In genomic region chr11:65060913-65061408, GRCh38 we compare ENCODE assay signal across 11 cellular contexts. TPM values are rescaled to one million over a fixed set of nuclear protein-coding genes. Genes with fewer than 3 reads are reported as not detected.
DNase-seq lines count a peak whose midpoint lies in the region; ATAC-seq, FAIRE-seq and TF ChIP-seq lines count a peak whose summit lies in the region.
"Had no signal": no experiment of that assay in that cellular context is flagged by ENCODE, and none has a peak within 500 bp of the region (broad histone marks: within the 10 kb centered on the region; RNA-seq: fewer than 3 reads in every experiment).

No MANE protein-coding gene starts in this region.

- TF ChIP-seq CTCF in bronchial epithelial cell (IDR thresholded peaks at IDR 0.05; ENCODE audit: insufficient read depth, low read length, severe bottlenecking), result peak; percentile 31

- peak; percentile 49 for DNase-seq in activated naive CD4-positive, alpha-beta T cell treated with anti-CD3 and anti-CD28 coated beads, Interleukin-2, amount 10 ng/mL, durations not matched to agents 7 days and 5 days
- no peak for DNase-seq in activated naive CD4-positive, alpha-beta T cell treated with anti-CD3 and anti-CD28 coated beads for 36 hours
- peak; percentile 23 for DNase-seq in bronchial epithelial cell (ENCODE audit: low read depth)
- DNase-seq in stimulated activated naive CD4-positive, alpha-beta T cell (lab: John Stamatoyannopoulos, UW), result peak in 4 of 6 experiments; percentile 39 to 97 (median 92)
- no peak for DNase-seq in SJCRH30
- DNase-seq: CD4-positive, alpha-beta memory T cell; heart right ventricle; PC-3 had no signal

- H3K4me1 ChIP-seq in SJCRH30, result no peaks in the 10 kb centered on the region
- H3K4me1 ChIP-seq: heart right ventricle had no signal

- H3K27ac Mint-ChIP-seq in activated naive CD4-positive, alpha-beta T cell treated with anti-CD3 and anti-CD28 coated beads, Interleukin-2, amount 10 ng/mL, durations not matched to agents 7 days and 5 days, result peak overlapping the region; percentile 58
- H3K27ac Mint-ChIP-seq in activated naive CD4-positive, alpha-beta T cell treated with anti-CD3 and anti-CD28 coated beads for 36 hours, result no peak overlapping the region
- H3K27ac Mint-ChIP-seq: stimulated activated naive CD8-positive, alpha-beta T cell treated with anti-CD3 and anti-CD28 coated beads, Interleukin-15, Interleukin-2, amounts not matched to agents 100 ng/mL and 50 ng/mL, for 24 hours had no signal

- no peaks in the 10 kb centered on the region for H3K9me3 ChIP-seq in SJCRH30 (replicated peaks)
- H3K9me3 ChIP-seq: heart right ventricle had no signal

- FAIRE-seq in bronchial epithelial cell (lab: Jason Lieb, UNC), result no peak
- FAIRE-seq: HTR-8/SVneo had no signal

- H3K27me3 ChIP-seq in bronchial epithelial cell (ENCODE audit: control insufficient read depth, insufficient read depth, low read length), result peaks cover 2% of the 10 kb centered on the region
- no peaks in the 10 kb centered on the region for H3K27me3 ChIP-seq in SJCRH30
- H3K27me3 ChIP-seq: heart right ventricle had no signal

- CTCF ChIA-PET in activated naive CD4-positive, alpha-beta T cell treated with anti-CD3 and anti-CD28 coated beads, Interleukin-2, amount 10 ng/mL, durations not matched to agents 7 days and 5 days (lab: Charles Lee), result no interaction called here
- CTCF ChIA-PET in activated naive CD4-positive, alpha-beta T cell treated with anti-CD3 and anti-CD28 coated beads for 36 hours (lab: Charles Lee), result no interaction called here

- no peak overlapping the region for H3K4me3 Mint-ChIP-seq in activated naive CD4-positive, alpha-beta T cell treated with anti-CD3 and anti-CD28 coated beads, Interleukin-2, amount 10 ng/mL, durations not matched to agents 7 days and 5 days
- H3K4me3 Mint-ChIP-seq in activated naive CD4-positive, alpha-beta T cell treated with anti-CD3 and anti-CD28 coated beads for 36 hours, result no peak overlapping the region
- H3K4me3 Mint-ChIP-seq: CD4-positive, alpha-beta memory T cell; stimulated activated naive CD8-positive, alpha-beta T cell treated with anti-CD3 and anti-CD28 coated beads, Interleukin-15, Interleukin-2, amounts not matched to agents 100 ng/mL and 50 ng/mL, for 24 hours had no signal

- peaks cover 29% of the 10 kb centered on the region for H3K27me3 Mint-ChIP-seq in activated naive CD4-positive, alpha-beta T cell treated with anti-CD3 and anti-CD28 coated beads, Interleukin-2, amount 10 ng/mL, durations not matched to agents 7 days and 5 days
- H3K27me3 Mint-ChIP-seq in activated naive CD4-positive, alpha-beta T cell treated with anti-CD3 and anti-CD28 coated beads for 36 hours (ENCODE audit: low read depth), result no peaks in the 10 kb centered on the region
- H3K27me3 Mint-ChIP-seq: stimulated activated naive CD8-positive, alpha-beta T cell treated with anti-CD3 and anti-CD28 coated beads, Interleukin-15, Interleukin-2, amounts not matched to agents 100 ng/mL and 50 ng/mL, for 24 hours had no signal

- no peak for ATAC-seq in HG02678 (IDR thresholded peaks at IDR 0.05; ENCODE audit: unreplicated experiment)
- ATAC-seq: heart right ventricle, PC-3 had no signal

- H3K4me3 ChIP-seq in bronchial epithelial cell (ENCODE audit: low read depth, low read length), result no peak overlapping the region
- no peak overlapping the region for H3K4me3 ChIP-seq in SJCRH30
- H3K4me3 ChIP-seq: heart right ventricle had no signal

- no peaks in the 10 kb centered on the region for H3K9me3 Mint-ChIP-seq in activated naive CD4-positive, alpha-beta T cell treated with anti-CD3 and anti-CD28 coated beads, Interleukin-2, amount 10 ng/mL, durations not matched to agents 7 days and 5 days
- H3K9me3 Mint-ChIP-seq in activated naive CD4-positive, alpha-beta T cell treated with anti-CD3 and anti-CD28 coated beads for 36 hours, result no peaks in the 10 kb centered on the region
- H3K9me3 Mint-ChIP-seq: CD4-positive, alpha-beta memory T cell; stimulated activated naive CD8-positive, alpha-beta T cell treated with anti-CD3 and anti-CD28 coated beads, Interleukin-15, Interleukin-2, amounts not matched to agents 100 ng/mL and 50 ng/mL, for 24 hours had no signal

- peaks cover 16% of the 10 kb centered on the region for H3K4me1 Mint-ChIP-seq in activated naive CD4-positive, alpha-beta T cell treated with anti-CD3 and anti-CD28 coated beads, Interleukin-2, amount 10 ng/mL, durations not matched to agents 7 days and 5 days
- no peaks in the 10 kb centered on the region for H3K4me1 Mint-ChIP-seq in activated naive CD4-positive, alpha-beta T cell treated with anti-CD3 and anti-CD28 coated beads for 36 hours (ENCODE audit: low read depth)
- H3K4me1 Mint-ChIP-seq: CD4-positive, alpha-beta memory T cell had no signal

- intact Hi-C loops in activated naive CD4-positive, alpha-beta T cell treated with anti-CD3 and anti-CD28 coated beads for 36 hours (cut with micrococcal nuclease), result no loop called here

- no peak overlapping the region for H3K27ac ChIP-seq in SJCRH30
- H3K27ac ChIP-seq: heart right ventricle had no signal

- H3K36me3 Mint-ChIP-seq in activated naive CD4-positive, alpha-beta T cell treated with anti-CD3 and anti-CD28 coated beads, Interleukin-2, amount 10 ng/mL, durations not matched to agents 7 days and 5 days, result no peaks in the 10 kb centered on the region
- H3K36me3 Mint-ChIP-seq in activated naive CD4-positive, alpha-beta T cell treated with anti-CD3 and anti-CD28 coated beads for 36 hours (ENCODE audit: low read depth), result no peaks in the 10 kb centered on the region
- H3K36me3 Mint-ChIP-seq: CD4-positive, alpha-beta memory T cell had no signal

- H3K36me3 ChIP-seq in bronchial epithelial cell (ENCODE audit: control insufficient read depth, insufficient read depth, low read length) (no peaks in the 10 kb centered on the region), SJCRH30 (no peaks in the 10 kb centered on the region)
- H3K36me3 ChIP-seq: heart right ventricle had no signal

RNA-seq across cellular contexts. Expression of gene NAALADL1, which starts 2.6 kb away (rescaled TPM):
- total RNA-seq in activated naive CD4-positive, alpha-beta T cell treated with anti-CD3 and anti-CD28 coated beads for 36 hours, result 10 to 100 TPM in 1 of 2 experiments, 1 to 10 TPM in 1; 8.5 to 10.2 TPM
- 16.6 and 22.7 TPM in 2 replicates for total RNA-seq in bronchial epithelial cell
- total RNA-seq in SJCRH30 (2014; rRNA removed; shearing (Covaris generic)), result not detected in 2 replicates

RNA-seq across cellular contexts. Expression of gene SAC3D1, which starts 20.0 kb away (rescaled TPM):
- 10 to 100 TPM; 19.2 to 20.3 TPM for total RNA-seq in activated naive CD4-positive, alpha-beta T cell treated with anti-CD3 and anti-CD28 coated beads for 36 hours
- total RNA-seq in bronchial epithelial cell, result 10.4 and 15.5 TPM in 2 replicates
- 15.0 TPM in 2 replicates for total RNA-seq in SJCRH30 (2014; rRNA removed; shearing (Covaris generic))

RNA-seq across cellular contexts. Expression of gene CDCA5, which starts 22.9 kb away (rescaled TPM):
- 100 to 1,000 TPM; 169 to 174 TPM for total RNA-seq in activated naive CD4-positive, alpha-beta T cell treated with anti-CD3 and anti-CD28 coated beads for 36 hours
- total RNA-seq in bronchial epithelial cell, result 0.26 and 0.53 TPM in 2 replicates
- 80.6 and 87.3 TPM in 2 replicates for total RNA-seq in SJCRH30 (2014; rRNA removed; shearing (Covaris generic))

RNA-seq across cellular contexts. Expression of gene ZFPL1, which starts 23.1 kb away (rescaled TPM):
- total RNA-seq in activated naive CD4-positive, alpha-beta T cell treated with anti-CD3 and anti-CD28 coated beads for 36 hours, result 10 to 100 TPM; 24.2 to 25.6 TPM
- 34.2 and 52.4 TPM in 2 replicates for total RNA-seq in bronchial epithelial cell
- 17.6 and 19.2 TPM in 2 replicates for total RNA-seq in SJCRH30 (2014; rRNA removed; shearing (Covaris generic))

RNA-seq across cellular contexts. Expression of gene SNX15, which starts 33.7 kb away (rescaled TPM):
- 1 to 10 TPM; 8.9 to 9.4 TPM for total RNA-seq in activated naive CD4-positive, alpha-beta T cell treated with anti-CD3 and anti-CD28 coated beads for 36 hours
- total RNA-seq in bronchial epithelial cell, result 15.5 and 18.1 TPM in 2 replicates
- total RNA-seq in SJCRH30 (2014; rRNA removed; shearing (Covaris generic)), result 13.8 and 14.8 TPM in 2 replicates

Comparison
In these comparisons a context has a peak if more than half of its experiments do, and no peak if none do; other contexts are left out.
1. DNase-seq: peak in activated naive CD4-positive, alpha-beta T cell treated with anti-CD3 and anti-CD28 coated beads, Interleukin-2, amount 10 ng/mL, durations not matched to agents 7 days and 5 days (single experiment), bronchial epithelial cell (single experiment) and stimulated activated naive CD4-positive, alpha-beta T cell (4 of 6); none in activated naive CD4-positive, alpha-beta T cell treated with anti-CD3 and anti-CD28 coated beads for 36 hours (single experiment) and SJCRH30 (0 of 2).
2. RNA of gene CDCA5, which starts 22.9 kb away (total RNA-seq): 169 to 174 TPM in activated naive CD4-positive, alpha-beta T cell treated with anti-CD3 and anti-CD28 coated beads for 36 hours and 80.6 to 87.3 TPM in SJCRH30; 0.26 to 0.53 TPM in bronchial epithelial cell; every median in the first group is over 10 times any median in the second.